In the genomic region with DNA sequence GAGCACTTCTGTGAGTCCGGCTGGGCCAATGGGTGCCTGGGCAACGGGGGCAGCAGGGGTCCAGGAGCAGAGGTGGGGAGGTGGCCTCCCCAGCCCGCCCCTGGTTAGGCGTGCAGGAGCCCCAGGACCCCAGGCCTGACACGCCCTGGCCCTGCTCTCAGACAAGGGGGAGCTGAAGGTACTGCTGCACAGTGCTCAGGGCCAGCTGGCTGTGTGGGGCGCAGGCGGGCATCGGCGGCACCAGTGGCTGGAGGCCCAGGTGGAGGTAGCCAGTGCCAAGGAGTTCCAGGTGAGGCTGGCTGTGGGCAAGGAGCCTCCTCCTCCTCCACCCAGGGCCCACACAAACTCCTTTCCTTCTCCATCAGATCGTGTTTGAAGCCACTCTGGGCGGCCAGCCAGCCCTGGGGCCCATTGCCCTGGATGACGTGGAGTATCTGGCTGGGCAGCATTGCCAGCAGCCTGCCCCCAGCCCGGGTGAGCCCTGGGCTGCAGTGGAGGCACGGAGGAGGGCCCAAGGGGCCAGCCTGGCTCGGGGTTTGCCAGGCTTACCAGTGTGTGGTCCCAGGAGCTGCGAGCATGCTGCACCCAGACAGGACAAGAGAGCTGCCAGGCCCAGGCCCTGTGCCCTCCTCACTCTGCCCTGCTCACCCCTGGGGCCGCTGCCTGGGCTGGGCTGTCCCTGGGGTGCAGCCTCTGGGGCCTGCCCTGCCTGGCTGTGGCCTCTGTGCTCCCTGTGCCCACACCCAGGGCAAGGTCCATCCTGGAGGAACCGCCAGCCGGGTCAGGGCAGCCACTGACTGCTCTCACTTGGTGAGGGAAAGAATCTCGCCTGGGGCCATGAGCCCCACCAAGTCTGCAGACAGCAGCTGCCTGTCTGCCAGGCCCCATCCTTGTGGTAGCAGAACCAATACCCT, we compare ENCODE assay signal across 10 cellular contexts. TPM values are rescaled to one million over a fixed set of nuclear protein-coding genes. Genes with fewer than 3 reads are reported as not detected.
DNase-seq lines count a peak whose midpoint lies in the region; ATAC-seq and TF ChIP-seq lines count a peak whose summit lies in the region.
"Had no signal": no experiment of that assay in that cellular context is flagged by ENCODE, and none has a peak within 500 bp of the region (broad histone marks: within the 10 kb centered on the region; RNA-seq: fewer than 3 reads in every experiment).

No MANE protein-coding gene starts in this region.

- H3K4me1 Mint-ChIP-seq in stimulated activated effector memory CD8-positive, alpha-beta T cell treated with anti-CD3 and anti-CD28 coated beads, Interleukin-12 subunit alpha, Interleukin-12 subunit beta, amount 100 ng/mL, for 72 hours, result peaks cover 9% of the 10 kb centered on the region

- no peak overlapping the region for H2AK5ac ChIP-seq in IMR-90 (ENCODE audit: low read depth, low read length)

- peak overlapping the region; percentile 37 for H3K27ac ChIP-seq in 22Rv1
- 0 out of 2 replicates have a peak overlapping the region, but pooled peaks have one; percentile 7 for H3K27ac ChIP-seq in IMR-90 (ENCODE audit: insufficient read depth, low read length)
- H3K27ac ChIP-seq in right lobe of liver, result peak overlapping the region in 2 of 3 donors; percentile 78 to 89
- H3K27ac ChIP-seq: KMS-11 had no signal

- no peak overlapping the region for H3K9ac ChIP-seq in IMR-90 (ENCODE audit: low read depth, low read length)
- H3K9ac ChIP-seq: KMS-11 had no signal

- H3K79me1 ChIP-seq in IMR-90 (ENCODE audit: low read depth in 1 of 2, low read length in 2 of 2), result peaks cover 5 to 30% of the 10 kb centered on the region in 2 experiments

- no peak overlapping the region for H2AFZ ChIP-seq in IMR-90 (replicated peaks; ENCODE audit: low read length, poor library complexity)

- no peak overlapping the region for H3K4me3 Mint-ChIP-seq in stimulated activated effector memory CD8-positive, alpha-beta T cell treated with anti-CD3 and anti-CD28 coated beads, Interleukin-12 subunit alpha, Interleukin-12 subunit beta, amount 100 ng/mL, for 72 hours
- H3K4me3 Mint-ChIP-seq: CD4-positive, alpha-beta memory T cell had no signal

- in situ Hi-C loops in IMR-90 (cut with MboI; ENCODE audit: low sequenced_read_pairs), result no loop called here

- BruUV-seq in IMR-90 (replicated peaks; lab: Mats Ljungman, UMichigan), result no TSS peak

- H4K8ac ChIP-seq in IMR-90 (ENCODE audit: low read depth in 2 of 2, low read length in 2 of 2), result no peak overlapping the region

- H2BK120ac ChIP-seq in IMR-90 (ENCODE audit: low read depth, low read length), result no peak overlapping the region

- no peak for TF ChIP-seq RAD21 in IMR-90 (IDR thresholded peaks at IDR 0.05; ENCODE audit: low read length)

- intact Hi-C loops in IMR-90 (cut with micrococcal nuclease) (no loop called here), right lobe of liver (cut with DNase I) (no loop called here)

- no peak overlapping the region for H3K56ac ChIP-seq in IMR-90 (ENCODE audit: extremely low read depth, insufficient read depth, low read length)

- dilution Hi-C loops in IMR-90 (cut with HindIII; ENCODE audit: low sequenced_read_pairs, unreplicated experiment), result no loop called here

- H4K20me1 ChIP-seq in IMR-90 (ENCODE audit: insufficient read depth, low read length), result peaks cover 5% of the 10 kb centered on the region; the same call in 1 of the 2 replicates

- 83% methylated on average over 11 of the region's 20 CpGs; no CpG with 5 or more reads in 1 of the 2 experiments for WGBS in IMR-90 (ENCODE audit: extremely low coverage in 2 of 2, insufficient read length in 1 of 2), 2 experiments
- WGBS in right lobe of liver (ENCODE audit: insufficient coverage, low coverage, low lambda C conversion rate, missing lambda C conversion rate), result 40% methylated on average over 2 of the region's 20 CpGs

- peaks cover 8% of the 10 kb centered on the region for H3K4me1 ChIP-seq in IMR-90 (ENCODE audit: control insufficient read depth, insufficient read depth, low read length)
- H3K4me1 ChIP-seq in right lobe of liver, result peaks cover 0 to 33% (median 19%) of the 10 kb centered on the region in 4 donors

- DNase-seq in IMR-90, result peak; percentile 51
- DNase-seq in cerebellar cortex (ENCODE audit: low spot score), result peak; percentile 72
- DNase-seq in right lobe of liver, result peak; percentile 83 to 94 (median 93)
- DNase-seq in stimulated activated effector memory CD8-positive, alpha-beta T cell treated with anti-CD3 and anti-CD28 coated beads, Interleukin-12 subunit alpha, Interleukin-12 subunit beta, amount 100 ng/mL, for 72 hours (ENCODE audit: low spot score in 2 of 2), result no peak
- DNase-seq in activated T-cell treated with anti-CD3 and anti-CD28 coated beads for 4 hours, result no peak
- DNase-seq in NCI-H345 (lab: John Stamatoyannopoulos, UW), result no peak

- H4K91ac ChIP-seq in IMR-90 (ENCODE audit: insufficient read depth, low read depth, low read length), result no peak overlapping the region

- no peak overlapping the region for H3K18ac ChIP-seq in IMR-90 (ENCODE audit: low read depth, low read length)

- H3K9me3 Mint-ChIP-seq in stimulated activated effector memory CD8-positive, alpha-beta T cell treated with anti-CD3 and anti-CD28 coated beads, Interleukin-12 subunit alpha, Interleukin-12 subunit beta, amount 100 ng/mL, for 72 hours, result no peaks in the 10 kb centered on the region
- H3K9me3 Mint-ChIP-seq: CD4-positive, alpha-beta memory T cell had no signal

- H3K9me3 ChIP-seq in IMR-90 (ENCODE audit: control insufficient read depth, insufficient read depth, low read length) (no peaks in the 10 kb centered on the region), right lobe of liver (no peaks in the 10 kb centered on the region)

- H3K4me3 ChIP-seq in IMR-90 (ENCODE audit: insufficient read depth, low read depth, low read length) (no peak overlapping the region), right lobe of liver (peak overlapping the region in 1 of 3 donors; percentile 2)

- H2BK15ac ChIP-seq in IMR-90 (ENCODE audit: low read depth, low read length), result no peak overlapping the region

- TF ChIP-seq CTCF in 22Rv1 (IDR thresholded peaks at IDR 0.05) (no peak), IMR-90 (conservative IDR thresholded peaks at IDR 0.05; ENCODE audit: low read depth, low read length) (no peak), right lobe of liver (IDR thresholded peaks at IDR 0.05) (no peak)

- peak; percentile 55 for ATAC-seq in IMR-90 (ENCODE audit: low read depth)
- peak; percentile 82 to 91 (median 88) for ATAC-seq in right lobe of liver
- no peak for ATAC-seq in stimulated activated effector memory CD8-positive, alpha-beta T cell treated with anti-CD3 and anti-CD28 coated beads, Interleukin-12 subunit alpha, Interleukin-12 subunit beta, amount 100 ng/mL, for 72 hours
- no peak for ATAC-seq in GM18873 (IDR thresholded peaks at IDR 0.05; ENCODE audit: low FRiP score, unreplicated experiment)

- H3K27me3 ChIP-seq in IMR-90 (ENCODE audit: control insufficient read depth, insufficient read depth, low read length) (no peaks in the 10 kb centered on the region), right lobe of liver (no peaks in the 10 kb centered on the region)

- H3K27ac Mint-ChIP-seq in stimulated activated effector memory CD8-positive, alpha-beta T cell treated with anti-CD3 and anti-CD28 coated beads, Interleukin-12 subunit alpha, Interleukin-12 subunit beta, amount 100 ng/mL, for 72 hours, result no peak overlapping the region
- H3K27ac Mint-ChIP-seq: CD4-positive, alpha-beta memory T cell had no signal

- H3K4me2 ChIP-seq in IMR-90 (ENCODE audit: low read depth, low read length), result no peak overlapping the region
- H3K4me2 ChIP-seq: KMS-11 had no signal

- H3K23ac ChIP-seq in IMR-90 (ENCODE audit: low read depth, low read length), result no peak overlapping the region

- TF ChIP-seq POLR2A in IMR-90 (IDR thresholded peaks at IDR 0.05; ENCODE audit: low read depth, low read length) (no peak), right lobe of liver (IDR thresholded peaks at IDR 0.05) (peak; percentile 19)

- peak overlapping the region; percentile 23 for H2AK9ac ChIP-seq in IMR-90 (replicated peaks; ENCODE audit: low read depth, low read length, poor library complexity)

- no peak overlapping the region for H4K5ac ChIP-seq in IMR-90 (ENCODE audit: low read depth, low read length)

- H3K9me1 ChIP-seq in IMR-90 (ENCODE audit: insufficient read depth, low read length), result no peaks in the 10 kb centered on the region

- peaks cover 30% of the 10 kb centered on the region for H3K36me3 Mint-ChIP-seq in stimulated activated effector memory CD8-positive, alpha-beta T cell treated with anti-CD3 and anti-CD28 coated beads, Interleukin-12 subunit alpha, Interleukin-12 subunit beta, amount 100 ng/mL, for 72 hours

- H3K14ac ChIP-seq in IMR-90 (replicated peaks; ENCODE audit: low read depth, low read length), result no peak overlapping the region

- no peak overlapping the region for H3K4ac ChIP-seq in IMR-90 (ENCODE audit: low read depth, low read length)

- H2BK20ac ChIP-seq in IMR-90 (ENCODE audit: low read depth, low read length), result no peak overlapping the region

- CTCF ChIA-PET in IMR-90 (lab: Yijun Ruan, JAX), result no interaction called here

- POLR2A ChIA-PET in IMR-90 (lab: Charles Lee; ENCODE audit: unreplicated experiment), result interaction anchor here (0.6 kb wide), 1 partner anchor 76 kb away, joined by 3 read pairs; no protein-coding TSS in a partner anchor

- peak overlapping the region; percentile 40 for H2BK5ac ChIP-seq in IMR-90 (ENCODE audit: low read depth, low read length, poor library complexity, severe bottlenecking)

- peaks cover 35% of the 10 kb centered on the region for H3K36me3 ChIP-seq in IMR-90 (ENCODE audit: control insufficient read depth, insufficient read depth, low read length)
- peaks cover 3 to 28% (median 15%) of the 10 kb centered on the region in 4 donors for H3K36me3 ChIP-seq in right lobe of liver

RNA-seq across cellular contexts. Expression of a gene that starts 7.0 kb away (rescaled TPM):
- total RNA-seq in IMR-90 (2012; rRNA removed) (0.18 and 0.28 TPM in 2 replicates), right lobe of liver (10 to 100 TPM in 4 of 6 experiments, 1 to 10 TPM in 2; 5.7 to 27.9 (median 22.5) TPM)
- 3.5 and 5.0 TPM in 2 replicates for polyA plus RNA-seq in IMR-90 (2012; rRNA removed)
- 1.2 and 2.7 TPM in 2 replicates for polyA plus RNA-seq in IMR-90 (2012; cell fraction: cytosol; rRNA removed)
- 36.8 and 106 TPM in 2 replicates for polyA plus RNA-seq in IMR-90 (2012; cell fraction: nucleus; rRNA removed; ENCODE audit: low replicate concordance)
- polyA plus RNA-seq: CD4-positive, alpha-beta memory T cell had no signal

RNA-seq across cellular contexts. Expression of a gene that starts 7.0 kb away (rescaled TPM):
- total RNA-seq in IMR-90 (2012; rRNA removed), result 279 and 538 TPM in 2 replicates
- 701 and 703 TPM in 2 replicates for polyA plus RNA-seq in IMR-90 (2012; rRNA removed)
- polyA plus RNA-seq in IMR-90 (2012; cell fraction: cytosol; rRNA removed), result 514 and 713 TPM in 2 replicates
- polyA plus RNA-seq in IMR-90 (2012; cell fraction: nucleus; rRNA removed; ENCODE audit: low replicate concordance), result 248 and 634 TPM in 2 replicates
- total RNA-seq in right lobe of liver, result 100 to 1,000 TPM; 216 to 486 (median 227) TPM

RNA-seq across cellular contexts. Expression of a gene that starts 9.9 kb away (rescaled TPM):
- 70.3 and 79.8 TPM in 2 replicates for total RNA-seq in IMR-90 (2012; rRNA removed)
- 214 and 338 TPM in 2 replicates for polyA plus RNA-seq in IMR-90 (2012; rRNA removed)
- polyA plus RNA-seq in IMR-90 (2012; cell fraction: cytosol; rRNA removed), result 216 and 420 TPM in 2 replicates
- 195 and 363 TPM in 2 replicates for polyA plus RNA-seq in IMR-90 (2012; cell fraction: nucleus; rRNA removed; ENCODE audit: low replicate concordance)
- total RNA-seq in right lobe of liver, result 10 to 100 TPM; 30.5 to 66.6 (median 49.3) TPM

RNA-seq across cellular contexts. Expression of a gene that starts 16.8 kb away (rescaled TPM):
- total RNA-seq in IMR-90 (2012; rRNA removed), result 0.18 and 0.28 TPM in 2 replicates
- polyA plus RNA-seq in IMR-90 (2012; rRNA removed), result 1.5 and 1.9 TPM in 2 replicates
- 0.62 and 0.77 TPM in 2 replicates for polyA plus RNA-seq in IMR-90 (2012; cell fraction: cytosol; rRNA removed)
- 9.3 and 21.4 TPM in 2 replicates for polyA plus RNA-seq in IMR-90 (2012; cell fraction: nucleus; rRNA removed; ENCODE audit: low replicate concordance)
- total RNA-seq in right lobe of liver, result 1 to 10 TPM; 1.7 to 2.8 (median 2.6) TPM

RNA-seq across cellular contexts. Expression of a gene that starts 27.2 kb away (rescaled TPM):
- 5.8 and 6.6 TPM in 2 replicates for total RNA-seq in IMR-90 (2012; rRNA removed)
- polyA plus RNA-seq in IMR-90 (2012; rRNA removed), result 12.0 and 12.9 TPM in 2 replicates
- 11.5 and 13.1 TPM in 2 replicates for polyA plus RNA-seq in IMR-90 (2012; cell fraction: cytosol; rRNA removed)
- 21.4 and 48.2 TPM in 2 replicates for polyA plus RNA-seq in IMR-90 (2012; cell fraction: nucleus; rRNA removed; ENCODE audit: low replicate concordance)
- 1 to 10 TPM; 5.8 to 8.8 (median 7.1) TPM for total RNA-seq in right lobe of liver

Comparison
In these comparisons a context has a peak if more than half of its experiments do, and no peak if none do; other contexts are left out.
1. H3K27ac ChIP-seq: peak in every context shown above with its lines; median percentile 84 in right lobe of liver; 37 in 22Rv1; 7 in IMR-90.
2. ATAC-seq: peak in IMR-90 (single experiment) and right lobe of liver (4 of 4); none in stimulated activated effector memory CD8-positive, alpha-beta T cell treated with anti-CD3 and anti-CD28 coated beads, Interleukin-12 subunit alpha, Interleukin-12 subunit beta, amount 100 ng/mL, for 72 hours (single experiment) and GM18873 (single experiment).
3. DNase-seq: peak in IMR-90 (single experiment), cerebellar cortex (single experiment) and right lobe of liver (3 of 3); none in stimulated activated effector memory CD8-positive, alpha-beta T cell treated with anti-CD3 and anti-CD28 coated beads, Interleukin-12 subunit alpha, Interleukin-12 subunit beta, amount 100 ng/mL, for 72 hours (0 of 2), activated T-cell treated with anti-CD3 and anti-CD28 coated beads for 4 hours (single experiment) and NCI-H345 (single experiment).